ENCODE assay signal across 14 cellular contexts in the genomic region with DNA sequence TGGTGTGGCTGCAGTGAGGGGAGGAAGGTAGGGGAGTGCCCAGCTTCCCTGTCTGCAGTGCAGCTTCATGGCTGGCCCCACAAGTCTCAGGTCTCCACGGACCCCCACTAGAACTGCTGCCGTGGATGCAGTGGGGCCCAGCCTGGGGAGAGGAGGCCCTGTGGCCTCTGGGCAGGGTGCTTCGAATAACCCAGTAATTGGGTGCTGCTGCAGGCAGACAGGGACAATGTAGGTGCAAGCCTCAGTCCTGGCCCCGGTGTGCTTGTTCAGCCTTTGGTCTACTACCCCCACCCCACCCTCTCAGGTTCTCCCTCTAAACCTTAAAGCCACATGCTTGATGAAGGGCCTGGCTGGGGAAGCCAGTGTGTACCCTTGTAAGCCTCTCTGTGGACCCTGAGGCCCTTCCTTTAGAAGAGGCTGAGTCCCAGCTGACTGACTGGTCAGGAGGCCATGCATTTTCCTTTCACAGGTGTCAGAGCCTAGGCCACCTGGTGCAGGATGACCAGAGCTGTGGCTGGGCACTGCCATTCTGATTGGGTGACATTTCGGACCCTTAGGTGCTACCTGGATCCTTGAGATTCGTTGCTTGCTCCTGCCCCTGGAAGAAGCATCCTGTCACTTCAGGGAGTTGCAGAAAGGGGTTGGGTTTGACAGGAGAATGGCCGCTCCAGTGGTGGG. TPM values are rescaled to one million over a fixed set of nuclear protein-coding genes. Genes with fewer than 3 reads are reported as not detected.
A peak's percentile ranks its signal among the peaks of the same experiment; 100 is the strongest.
DNase-seq lines count a peak whose midpoint lies in the region; ATAC-seq, FAIRE-seq and TF ChIP-seq lines count a peak whose summit lies in the region.
"Had no signal": no experiment of that assay in that cellular context is flagged by ENCODE, and none has a peak within 500 bp of the region (broad histone marks: within the 10 kb centered on the region; RNA-seq: fewer than 3 reads in every experiment).

No MANE protein-coding gene starts in this region.

- H3K27me3 Mint-ChIP-seq in activated CD8-positive, alpha-beta memory T cell treated with anti-CD3 and anti-CD28 coated beads, Interleukin-2, amount 10 ng/mL, durations not matched to agents 7 days and 5 days = no peaks in the 10 kb centered on the region
- no peaks in the 10 kb centered on the region for H3K27me3 Mint-ChIP-seq in chondrocyte (ENCODE audit: low read depth)
- H3K27me3 Mint-ChIP-seq in nephron progenitor cell (ENCODE audit: low read depth, poor library complexity) = no peaks in the 10 kb centered on the region

- DNase-seq in activated CD8-positive, alpha-beta memory T cell treated with anti-CD3 and anti-CD28 coated beads, Interleukin-2, amount 10 ng/mL, durations not matched to agents 7 days and 5 days = peak; percentile 28
- DNase-seq in activated CD8-positive, alpha-beta memory T cell treated with anti-CD3 and anti-CD28 coated beads, Interleukin-2, amount 50 U/mL, for 48 hours = no peak
- DNase-seq in chondrocyte (ENCODE audit: low spot score) = peak; percentile 81
- no peak for DNase-seq in nephron progenitor cell
- DNase-seq in NCI-H82 (lab: John Stamatoyannopoulos, UW) = no peak
- DNase-seq in urothelium cell line (ENCODE audit: low spot score) = no peak
- no peak for DNase-seq in LoVo (ENCODE audit: low spot score)
- DNase-seq: Calu3, DMS 273 treated with DMSO at 0.1 percent for 48 hours, HCEC 1CT, HFFc6 had no signal

- CTCF ChIA-PET in activated CD8-positive, alpha-beta memory T cell treated with anti-CD3 and anti-CD28 coated beads, Interleukin-2, amount 10 ng/mL, durations not matched to agents 7 days and 5 days (lab: Charles Lee) = no interaction called here

- H3K36me3 Mint-ChIP-seq in activated CD8-positive, alpha-beta memory T cell treated with anti-CD3 and anti-CD28 coated beads, Interleukin-2, amount 10 ng/mL, durations not matched to agents 7 days and 5 days = peaks cover 5% of the 10 kb centered on the region
- H3K36me3 Mint-ChIP-seq in chondrocyte (ENCODE audit: low read depth) = no peaks in the 10 kb centered on the region
- H3K36me3 Mint-ChIP-seq in nephron progenitor cell (ENCODE audit: low read depth) = peaks cover 53% of the 10 kb centered on the region

- ATAC-seq in activated CD8-positive, alpha-beta memory T cell treated with anti-CD3 and anti-CD28 coated beads, Interleukin-2, amount 10 ng/mL, durations not matched to agents 7 days and 5 days = no peak
- ATAC-seq: HepG2 had no signal

- no peak overlapping the region for H3K4me3 Mint-ChIP-seq in activated CD8-positive, alpha-beta memory T cell treated with anti-CD3 and anti-CD28 coated beads, Interleukin-2, amount 10 ng/mL, durations not matched to agents 7 days and 5 days
- H3K4me3 Mint-ChIP-seq in chondrocyte (ENCODE audit: unreplicated experiment) (no peak overlapping the region), nephron progenitor cell (no peak overlapping the region)
- H3K4me3 Mint-ChIP-seq: CD14-positive monocyte, HFFc6 had no signal

- no peak overlapping the region for H3K27ac Mint-ChIP-seq in activated CD8-positive, alpha-beta memory T cell treated with anti-CD3 and anti-CD28 coated beads, Interleukin-2, amount 10 ng/mL, durations not matched to agents 7 days and 5 days
- H3K27ac Mint-ChIP-seq in chondrocyte (ENCODE audit: unreplicated experiment) (no peak overlapping the region), nephron progenitor cell (peak overlapping the region; percentile 88)
- H3K27ac Mint-ChIP-seq: CD14-positive monocyte, HFFc6 had no signal

- no peak for FAIRE-seq in urothelium cell line (lab: Jason Lieb, UNC)
- FAIRE-seq: HepG2, HTR-8/SVneo had no signal

- H3K4me1 Mint-ChIP-seq in activated CD8-positive, alpha-beta memory T cell treated with anti-CD3 and anti-CD28 coated beads, Interleukin-2, amount 10 ng/mL, durations not matched to agents 7 days and 5 days = no peaks in the 10 kb centered on the region
- H3K4me1 Mint-ChIP-seq in chondrocyte (ENCODE audit: low read depth) (peaks cover 10% of the 10 kb centered on the region), nephron progenitor cell (peaks cover 39% of the 10 kb centered on the region)
- H3K4me1 Mint-ChIP-seq: CD14-positive monocyte had no signal

- TF ChIP-seq CTCF in chondrocyte (IDR thresholded peaks at IDR 0.05) = no peak
- TF ChIP-seq CTCF in nephron progenitor cell (IDR thresholded peaks at IDR 0.05) = no peak

- peaks cover 5% of the 10 kb centered on the region for H3K9me3 Mint-ChIP-seq in activated CD8-positive, alpha-beta memory T cell treated with anti-CD3 and anti-CD28 coated beads, Interleukin-2, amount 10 ng/mL, durations not matched to agents 7 days and 5 days (ENCODE audit: low read depth)
- H3K9me3 Mint-ChIP-seq in chondrocyte (ENCODE audit: low read depth) (peaks cover 8% of the 10 kb centered on the region), nephron progenitor cell (peaks cover 18% of the 10 kb centered on the region)

RNA-seq across cellular contexts. Expression of a gene that starts 21.1 kb away (rescaled TPM):
- total RNA-seq in activated CD8-positive, alpha-beta memory T cell treated with anti-CD3 and anti-CD28 coated beads, Interleukin-2, amount 10 ng/mL, durations not matched to agents 7 days and 5 days = 10 to 100 TPM; 19.7 to 23.8 TPM
- 16.0 to 21.6 TPM (median 16.5 TPM) in 3 replicates for total RNA-seq in chondrocyte

RNA-seq across cellular contexts. Expression of a gene that starts 21.4 kb away (rescaled TPM):
- 1 to 10 TPM; 4.6 to 6.4 TPM for total RNA-seq in activated CD8-positive, alpha-beta memory T cell treated with anti-CD3 and anti-CD28 coated beads, Interleukin-2, amount 10 ng/mL, durations not matched to agents 7 days and 5 days
- 4.3 to 5.2 TPM (median 4.9 TPM) in 3 replicates for total RNA-seq in chondrocyte

Comparison
In these comparisons a context has a peak if more than half of its experiments do, and no peak if none do; other contexts are left out.
1. DNase-seq: peak in activated CD8-positive, alpha-beta memory T cell treated with anti-CD3 and anti-CD28 coated beads, Interleukin-2, amount 10 ng/mL, durations not matched to agents 7 days and 5 days (single experiment) and chondrocyte (single experiment); none in activated CD8-positive, alpha-beta memory T cell treated with anti-CD3 and anti-CD28 coated beads, Interleukin-2, amount 50 U/mL, for 48 hours (single experiment), nephron progenitor cell (single experiment), NCI-H82 (single experiment), urothelium cell line (single experiment) and LoVo (single experiment).